ENCODE assay signal across 1 cellular context in the genomic region with DNA sequence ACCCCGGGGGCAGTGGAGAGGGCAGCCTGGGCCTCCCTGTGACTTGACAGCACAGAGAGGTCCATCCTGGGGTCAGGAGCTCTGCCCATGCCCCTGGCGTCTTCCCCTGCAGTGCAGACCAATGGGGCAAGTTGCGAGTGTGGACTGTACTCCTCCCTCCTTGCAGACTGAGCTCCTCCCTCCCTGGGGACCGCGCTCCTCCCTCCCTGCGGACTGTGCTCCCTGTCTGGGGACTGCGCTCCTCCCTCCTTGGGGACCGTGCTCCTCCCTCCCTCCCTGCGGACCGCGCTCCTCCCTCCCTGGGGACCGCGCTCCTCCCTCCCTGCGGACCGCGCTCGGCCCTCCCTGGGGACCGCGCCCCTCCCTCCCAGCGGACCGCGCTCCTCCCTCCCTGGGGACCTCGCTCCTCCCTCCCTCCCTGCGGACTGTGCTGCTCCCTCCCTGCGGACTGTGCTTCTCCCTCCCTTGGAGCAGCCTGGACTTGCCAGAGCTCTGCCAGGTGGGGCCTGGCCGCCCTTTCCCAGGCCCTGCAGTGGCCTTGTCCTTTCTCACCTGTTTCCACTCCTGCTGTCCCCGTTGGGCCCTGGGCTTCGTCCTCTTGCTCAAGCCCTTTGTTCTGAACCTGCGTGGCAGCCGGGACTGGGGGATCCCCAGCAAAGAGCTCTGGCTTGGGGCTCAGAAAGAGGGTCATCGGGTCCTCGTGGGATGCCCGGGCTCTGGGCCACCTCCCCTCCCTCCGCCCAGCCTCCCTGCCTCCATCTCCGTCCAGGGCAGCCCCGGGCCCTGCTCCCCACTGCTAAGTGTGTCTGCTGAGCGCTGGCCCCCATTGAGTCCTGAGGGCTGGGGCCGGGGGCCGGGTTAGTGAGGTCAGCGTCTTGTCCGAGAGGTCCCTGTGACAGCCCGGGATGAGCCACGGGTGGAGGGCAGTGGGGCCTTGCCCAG.
TF ChIP-seq lines count a peak whose summit lies in the region.

No MANE protein-coding gene starts in this region.

TF ChIP-seq in H1, 55 proteins besides CTCF, POLR2A, EP300 and RAD21:
- TF ChIP-seq SIN3A (conservative IDR thresholded peaks at IDR 0.05 in 1 of 2, IDR thresholded peaks at IDR 0.05 in 1 of 2; ENCODE audit: low read depth in 1 of 2, low read length in 2 of 2) (no peak), POLR2AphosphoS5 (IDR thresholded peaks at IDR 0.05; ENCODE audit: low read depth, low read length) (0 out of 2 replicates have a peak, but pooled peaks have one; percentile 24), KDM4A (IDR thresholded peaks at IDR 0.05; ENCODE audit: low read depth, low read length, severe bottlenecking) (no peak)
